Comparison of ENCODE assay signal across 20 cellular contexts in the genomic region with DNA sequence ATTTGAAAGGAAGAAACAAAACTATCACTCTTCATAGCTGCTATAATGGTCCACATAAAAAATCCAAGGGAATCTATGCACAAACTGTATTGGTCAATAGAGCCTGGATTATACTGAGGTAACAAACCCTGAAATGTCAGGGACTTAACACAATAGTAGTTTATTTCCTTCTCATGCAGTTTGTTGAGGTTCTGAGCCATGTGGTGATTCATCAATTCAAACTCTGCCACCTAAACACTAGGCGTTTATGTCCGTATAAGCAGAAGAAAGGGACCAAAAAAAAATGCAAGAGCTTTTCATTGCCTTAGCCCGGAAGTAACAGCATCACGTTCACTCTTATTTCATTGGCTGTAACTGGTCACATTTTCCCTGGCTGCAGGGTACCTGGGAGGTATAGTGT.
DNase-seq lines count a peak whose midpoint lies in the region; ATAC-seq, FAIRE-seq and TF ChIP-seq lines count a peak whose summit lies in the region.
"Had no signal": no experiment of that assay in that cellular context is flagged by ENCODE, and none has a peak within 500 bp of the region (broad histone marks: within the 10 kb centered on the region; RNA-seq: fewer than 3 reads in every experiment).

No MANE protein-coding gene starts in this region.

- H3K79me1 ChIP-seq in mesendoderm (ENCODE audit: low read length), result no peaks in the 10 kb centered on the region

- no peak overlapping the region for H3K27ac ChIP-seq in mesendoderm (ENCODE audit: low read depth, low read length)
- H3K27ac ChIP-seq: BLaER1, HL-60 had no signal

- DNase-seq in COLO829 (ENCODE audit: low spot score), result peak; percentile 8
- DNase-seq in HT1080 (ENCODE audit: low read depth), result peak; percentile 58
- DNase-seq in bronchial epithelial cell (ENCODE audit: low read depth), result peak; percentile 58
- peak; percentile 9 for DNase-seq in kidney tubule cell (ENCODE audit: low spot score)
- DNase-seq in mesendoderm, result no peak
- no peak for DNase-seq in medulla oblongata (ENCODE audit: extremely low spot score)
- DNase-seq: 8988T; AML-193; CD8-positive, alpha-beta memory T cell; DMS 273 treated with DMSO at 0.1 percent for 48 hours; DMS79 treated with DMSO at 0.1 percent for 48 hours; EL had no signal

- no peak overlapping the region for H4K5ac ChIP-seq in mesendoderm (ENCODE audit: low read length)

- WGBS in mesendoderm (ENCODE audit: extremely low coverage, insufficient coverage, low lambda C conversion rate), result no CpG with 5 or more reads among the region's 4 CpGs

- no peak for FAIRE-seq in bronchial epithelial cell (lab: Jason Lieb, UNC)
- FAIRE-seq: G401.6, GM12891, H54, K562 had no signal

- H3K4me1 ChIP-seq in mesendoderm (ENCODE audit: control insufficient read depth, low read depth, low read length), result no peaks in the 10 kb centered on the region
- H3K4me1 ChIP-seq: BLaER1 had no signal

- no peak overlapping the region for H3K9ac ChIP-seq in mesendoderm (ENCODE audit: low read length)
- H3K9ac ChIP-seq: BLaER1 had no signal

- no peak for TF ChIP-seq CTCF in bronchial epithelial cell (IDR thresholded peaks at IDR 0.05; ENCODE audit: insufficient read depth, low read length, severe bottlenecking)

- no peak overlapping the region for H2BK15ac ChIP-seq in mesendoderm (replicated peaks; ENCODE audit: low read depth)

- no peak overlapping the region for H3K56ac ChIP-seq in mesendoderm (ENCODE audit: low read length)

- no peak overlapping the region for H3K4ac ChIP-seq in mesendoderm (ENCODE audit: low read depth, low read length)

- H3K18ac ChIP-seq in mesendoderm (ENCODE audit: low read length), result no peak overlapping the region

- H3K27me3 ChIP-seq in bronchial epithelial cell (ENCODE audit: control insufficient read depth, insufficient read depth, low read length) (peaks cover 2% of the 10 kb centered on the region), mesendoderm (ENCODE audit: insufficient read depth, low read length, poor library complexity) (no peaks in the 10 kb centered on the region)
- H3K27me3 ChIP-seq: BLaER1 had no signal

- H3K36me3 ChIP-seq in bronchial epithelial cell (ENCODE audit: control insufficient read depth, insufficient read depth, low read length) (no peaks in the 10 kb centered on the region), mesendoderm (ENCODE audit: control insufficient read depth, insufficient read depth, low read length) (no peaks in the 10 kb centered on the region)
- H3K36me3 ChIP-seq: BLaER1 had no signal

- no peak overlapping the region for H2AK5ac ChIP-seq in mesendoderm (ENCODE audit: low read length)

- H3K4me3 ChIP-seq in bronchial epithelial cell (ENCODE audit: low read depth, low read length) (no peak overlapping the region), mesendoderm (ENCODE audit: low read length) (no peak overlapping the region)
- H3K4me3 ChIP-seq: BLaER1, K562 had no signal

- no peak overlapping the region for H2BK120ac ChIP-seq in mesendoderm (ENCODE audit: low read depth, low read length)

- no peak overlapping the region for H2BK5ac ChIP-seq in mesendoderm (ENCODE audit: low read length)

- ATAC-seq in GM18519 (IDR thresholded peaks at IDR 0.05; ENCODE audit: low FRiP score, unreplicated experiment), result no peak
- ATAC-seq: HCT116, K562 had no signal

- no peak overlapping the region for H3K4me2 ChIP-seq in mesendoderm (ENCODE audit: low read length)
- H3K4me2 ChIP-seq: BLaER1 had no signal

- H3K23ac ChIP-seq in mesendoderm (ENCODE audit: low read length), result no peak overlapping the region

- no peaks in the 10 kb centered on the region for H3K79me2 ChIP-seq in mesendoderm (ENCODE audit: control insufficient read depth, insufficient read depth, low read length)

- H4K8ac ChIP-seq in mesendoderm (ENCODE audit: low read depth, low read length), result no peak overlapping the region

Comparison
In these comparisons a context has a peak if more than half of its experiments do, and no peak if none do; other contexts are left out.
1. DNase-seq: peak in COLO829 (single experiment), HT1080 (single experiment), bronchial epithelial cell (single experiment) and kidney tubule cell (single experiment); none in mesendoderm (single experiment) and medulla oblongata (single experiment).